ENCODE assay signal across 35 cellular contexts in the genomic region with DNA sequence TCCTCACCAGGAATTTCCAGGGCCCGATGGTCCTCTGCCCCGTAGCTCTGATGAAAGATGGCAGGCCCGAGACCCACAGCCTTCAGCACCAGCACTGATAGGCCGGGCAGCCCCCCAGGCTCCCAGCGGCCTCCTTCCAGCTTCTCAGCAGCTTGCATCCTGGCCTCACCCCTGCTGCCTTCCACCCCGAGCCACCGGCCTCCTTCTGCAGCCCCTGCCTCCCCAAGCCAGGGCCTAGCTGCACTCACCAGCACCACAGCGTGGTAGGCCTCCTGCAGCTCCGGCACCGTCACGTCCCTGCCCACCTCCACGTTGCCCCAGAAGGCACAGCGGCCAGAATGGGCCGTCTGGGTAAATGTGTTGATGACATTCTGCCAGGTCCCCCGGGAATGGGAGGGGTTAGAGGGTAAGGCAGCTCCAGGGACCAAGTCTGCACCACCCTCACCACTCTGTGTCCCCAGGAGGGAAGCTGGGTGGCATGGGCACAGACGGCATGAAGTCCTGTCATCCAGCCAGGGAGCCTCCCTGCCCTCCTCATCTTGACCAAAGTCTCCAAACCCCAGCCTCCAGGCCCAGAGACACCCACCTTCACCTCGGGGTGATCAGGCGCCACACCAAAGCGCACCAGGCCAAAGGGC. TPM values are rescaled to one million over a fixed set of nuclear protein-coding genes. Genes with fewer than 3 reads are reported as not detected.
"Had no signal": no experiment of that assay in that cellular context is flagged by ENCODE, and none has a peak within 500 bp of the region (broad histone marks: within the 10 kb centered on the region; RNA-seq: fewer than 3 reads in every experiment).

No MANE protein-coding gene starts in this region.

- ATAC-seq: activated CD8-positive, alpha-beta memory T cell treated with anti-CD3 and anti-CD28 coated beads, Interleukin-2, amount 10 ng/mL, durations not matched to agents 7 days and 5 days; activated T-cell treated with anti-CD3 and anti-CD28 coated beads, Interleukin-2, amount 50 U/mL, for 72 hours; activated T-helper 17 cell treated with anti-CD3 and anti-CD28 coated beads, Interleukin-2, amount 50 U/mL, for 72 hours had no signal

- H3K9me3 Mint-ChIP-seq: activated CD4-positive, alpha-beta memory T cell treated with anti-CD3 and anti-CD28 coated beads, Interleukin-2, amount 10 ng/mL, durations not matched to agents 7 days and 5 days; activated naive CD8-positive, alpha-beta T cell treated with anti-CD3 and anti-CD28 coated beads for 36 hours; activated T-cell treated with anti-CD3 and anti-CD28 coated beads, Interleukin-2, amount 50 U/mL, for 72 hours; activated T-helper 17 cell treated with anti-CD3 and anti-CD28 coated beads, Interleukin-2, amount 50 U/mL, for 72 hours; central memory CD8-positive, alpha-beta T cell had no signal

- H3K4me3 ChIP-seq: cardiac muscle cell, coronary artery, Peyer's patch, SJCRH30, SK-N-MC had no signal

- DNase-seq: activated CD4-positive, alpha-beta memory T cell treated with anti-CD3 and anti-CD28 coated beads, Interleukin-2, amount 10 ng/mL, durations not matched to agents 7 days and 5 days; activated CD4-positive, alpha-beta T cell treated with anti-CD3 and anti-CD28 coated beads for 1 hour; activated CD4-positive, alpha-beta T cell treated with anti-CD3 and anti-CD28 coated beads for 48 hours; activated CD4-positive, CD25-positive, alpha-beta regulatory T cell; activated CD8-positive, alpha-beta memory T cell treated with anti-CD3 and anti-CD28 coated beads for 24 hours; activated CD8-positive, alpha-beta memory T cell treated with anti-CD3 and anti-CD28 coated beads, Interleukin-2, amount 10 ng/mL, durations not matched to agents 7 days and 5 days; activated CD8-positive, alpha-beta memory T cell treated with anti-CD3 and anti-CD28 coated beads, Interleukin-2, amount 50 U/mL, for 48 hours; activated effector memory CD4-positive, alpha-beta T cell treated with anti-CD3 and anti-CD28 coated beads, Interleukin-2, amount 50 U/mL, for 16 hours; activated naive CD4-positive, alpha-beta T cell; activated naive CD4-positive, alpha-beta T cell treated with anti-CD3 and anti-CD28 coated beads, Interleukin-2, amount 50 U/mL, for 16 hours; activated naive CD8-positive, alpha-beta T cell treated with anti-CD3 and anti-CD28 coated beads for 36 hours; activated T-cell treated with anti-CD3 and anti-CD28 coated beads, Interleukin-2, amount 50 U/mL, for 72 hours; amniotic stem cell; aorta; brain microvascular endothelial cell; NCI-H1105; NCI-H1417 treated with DMSO at 0.1 percent for 48 hours; NCI-H1694; NCI-H1930; NCI-H345; NCI-H524 treated with DMSO at 0.1 percent for 48 hours; PC-3; Peyer's patch; SJCRH30; T1000 had no signal

- H3K9me3 ChIP-seq: Peyer's patch, SJCRH30 had no signal

- H3K36me3 ChIP-seq: brain microvascular endothelial cell, cardiac muscle cell, Peyer's patch, SJCRH30 had no signal

- H3K27me3 ChIP-seq: SJCRH30 had no signal

- H3K27me3 Mint-ChIP-seq: activated T-helper 17 cell treated with anti-CD3 and anti-CD28 coated beads, Interleukin-2, amount 50 U/mL, for 72 hours; central memory CD8-positive, alpha-beta T cell had no signal

- H3K4me3 Mint-ChIP-seq: activated CD4-positive, alpha-beta memory T cell treated with anti-CD3 and anti-CD28 coated beads, Interleukin-2, amount 10 ng/mL, durations not matched to agents 7 days and 5 days; activated CD8-positive, alpha-beta memory T cell treated with anti-CD3 and anti-CD28 coated beads, Interleukin-2, amount 10 ng/mL, durations not matched to agents 7 days and 5 days; activated naive CD8-positive, alpha-beta T cell treated with anti-CD3 and anti-CD28 coated beads for 36 hours; activated T-cell treated with anti-CD3 and anti-CD28 coated beads, Interleukin-2, amount 50 U/mL, for 72 hours; activated T-helper 17 cell treated with anti-CD3 and anti-CD28 coated beads, Interleukin-2, amount 50 U/mL, for 72 hours; central memory CD8-positive, alpha-beta T cell had no signal

- H3K27ac ChIP-seq: brain microvascular endothelial cell, cardiac muscle cell, coronary artery, Peyer's patch, SJCRH30, SK-N-MC, WERI-Rb-1 had no signal

- H3K27ac Mint-ChIP-seq: activated CD4-positive, alpha-beta memory T cell treated with anti-CD3 and anti-CD28 coated beads, Interleukin-2, amount 10 ng/mL, durations not matched to agents 7 days and 5 days; activated CD8-positive, alpha-beta memory T cell treated with anti-CD3 and anti-CD28 coated beads, Interleukin-2, amount 10 ng/mL, durations not matched to agents 7 days and 5 days; activated naive CD8-positive, alpha-beta T cell treated with anti-CD3 and anti-CD28 coated beads for 36 hours; activated T-cell treated with anti-CD3 and anti-CD28 coated beads, Interleukin-2, amount 50 U/mL, for 72 hours; activated T-helper 17 cell treated with anti-CD3 and anti-CD28 coated beads, Interleukin-2, amount 50 U/mL, for 72 hours had no signal

- H3K4me1 ChIP-seq: SJCRH30 had no signal

RNA-seq across cellular contexts. Expression of gene GRIN2C, which starts 6.6 kb away (rescaled TPM):
- total RNA-seq: activated naive CD8-positive, alpha-beta T cell treated with anti-CD3 and anti-CD28 coated beads for 36 hours; NCI-H460; SJCRH30 had no signal

RNA-seq across cellular contexts. Expression of gene FADS6, which starts 27.1 kb away (rescaled TPM):
- total RNA-seq: activated CD4-positive, alpha-beta memory T cell treated with anti-CD3 and anti-CD28 coated beads, Interleukin-2, amount 10 ng/mL, durations not matched to agents 7 days and 5 days; activated CD8-positive, alpha-beta memory T cell treated with anti-CD3 and anti-CD28 coated beads, Interleukin-2, amount 10 ng/mL, durations not matched to agents 7 days and 5 days; activated naive CD8-positive, alpha-beta T cell treated with anti-CD3 and anti-CD28 coated beads for 36 hours; activated T-cell treated with anti-CD3 and anti-CD28 coated beads, Interleukin-2, amount 50 U/mL, for 72 hours; activated T-helper 17 cell treated with anti-CD3 and anti-CD28 coated beads, Interleukin-2, amount 50 U/mL, for 72 hours; aorta; M059J; NCI-H460; PC-3; SJCRH30; T-helper 1 cell treated with Interleukin-12 subunit alpha and Interleukin-12 subunit beta and Interleukin-4 antibody, amounts not matched to agents 30 ng/mL and 1 ng/mL, for 36 hours; T-helper 2 cell treated with Interferon-gamma antibody and Interleukin-4, amounts not matched to agents 100 ng/mL and 5 ng/mL, for 36 hours had no signal

RNA-seq across cellular contexts. Expression of gene USH1G, which starts 56.7 kb away (rescaled TPM):
- total RNA-seq: activated CD4-positive, alpha-beta memory T cell treated with anti-CD3 and anti-CD28 coated beads, Interleukin-2, amount 10 ng/mL, durations not matched to agents 7 days and 5 days; activated CD8-positive, alpha-beta memory T cell treated with anti-CD3 and anti-CD28 coated beads, Interleukin-2, amount 10 ng/mL, durations not matched to agents 7 days and 5 days; activated naive CD8-positive, alpha-beta T cell treated with anti-CD3 and anti-CD28 coated beads for 36 hours; activated T-cell treated with anti-CD3 and anti-CD28 coated beads, Interleukin-2, amount 50 U/mL, for 72 hours; activated T-helper 17 cell treated with anti-CD3 and anti-CD28 coated beads, Interleukin-2, amount 50 U/mL, for 72 hours; aorta; M059J; NCI-H460; T-helper 1 cell treated with Interleukin-12 subunit alpha and Interleukin-12 subunit beta and Interleukin-4 antibody, amounts not matched to agents 30 ng/mL and 1 ng/mL, for 36 hours; T-helper 2 cell treated with Interferon-gamma antibody and Interleukin-4, amounts not matched to agents 100 ng/mL and 5 ng/mL, for 36 hours had no signal

RNA-seq across cellular contexts. Expression of gene OTOP2, which starts 57.8 kb away (rescaled TPM):
- total RNA-seq: activated CD4-positive, alpha-beta memory T cell treated with anti-CD3 and anti-CD28 coated beads, Interleukin-2, amount 10 ng/mL, durations not matched to agents 7 days and 5 days; activated CD8-positive, alpha-beta memory T cell treated with anti-CD3 and anti-CD28 coated beads, Interleukin-2, amount 10 ng/mL, durations not matched to agents 7 days and 5 days; activated naive CD8-positive, alpha-beta T cell treated with anti-CD3 and anti-CD28 coated beads for 36 hours; activated T-cell treated with anti-CD3 and anti-CD28 coated beads, Interleukin-2, amount 50 U/mL, for 72 hours; activated T-helper 17 cell treated with anti-CD3 and anti-CD28 coated beads, Interleukin-2, amount 50 U/mL, for 72 hours; aorta; cardiac muscle cell; M059J; NCI-H460; PC-3; SJCRH30; T-helper 1 cell treated with Interleukin-12 subunit alpha and Interleukin-12 subunit beta and Interleukin-4 antibody, amounts not matched to agents 30 ng/mL and 1 ng/mL, for 36 hours; T-helper 2 cell treated with Interferon-gamma antibody and Interleukin-4, amounts not matched to agents 100 ng/mL and 5 ng/mL, for 36 hours had no signal
- polyA plus RNA-seq: cardiac muscle cell had no signal
